ENCODE assay signal across 1 cellular context in genomic region chr5:180830253-180831138, GRCh38.
TF ChIP-seq lines count a peak whose summit lies in the region.

No MANE protein-coding gene starts in this region.

TF ChIP-seq in K562, 482 proteins besides CTCF, POLR2A, EP300 and RAD21 (continued from another document and continues in another):
- TF ChIP-seq ATF6 (CRISPR knock-in tag; IDR thresholded peaks at IDR 0.05) (no peak), SAP30 (IDR thresholded peaks at IDR 0.05; ENCODE audit: borderline replicate concordance, insufficient read depth, low read depth, low read length, poor library complexity, severe bottlenecking) (peak; percentile 27), FIP1L1 (IDR thresholded peaks at IDR 0.05; ENCODE audit: low read depth, low read length, poor library complexity, severe bottlenecking) (no peak), ZBTB11 (CRISPR knock-in tag; IDR thresholded peaks at IDR 0.05) (no peak), NR2C2 (CRISPR knock-in tag; IDR thresholded peaks at IDR 0.05) (peak; percentile 6; the same call in 1 of the 2 replicates), NR2C2 (tag; IDR thresholded peaks at IDR 0.05) (no peak), SP2 (IDR thresholded peaks at IDR 0.05; ENCODE audit: extremely low read depth, low read depth, low read length, poor library complexity, severe bottlenecking) (no peak), ZFP36 (IDR thresholded peaks at IDR 0.05; ENCODE audit: low read depth, low read length, partially characterized antibody) (peak; percentile 31), ZNF274 (IDR thresholded peaks at IDR 0.05; ENCODE audit: borderline replicate concordance, low read depth, low read length) (no peak), HDAC8 (tag; IDR thresholded peaks at IDR 0.05) (no peak), IRF2 (CRISPR knock-in tag; IDR thresholded peaks at IDR 0.05) (no peak), FOSL1 (tag; conservative IDR thresholded peaks at IDR 0.05) (0 out of 2 replicates have a peak, but pooled peaks have one; percentile 9), FOXP4 (CRISPR knock-in tag; IDR thresholded peaks at IDR 0.05; ENCODE audit: borderline replicate concordance) (no peak), VEZF1 (CRISPR knock-in tag; IDR thresholded peaks at IDR 0.05) (peak; percentile 69), ZNF175 (CRISPR knock-in tag; IDR thresholded peaks at IDR 0.05; ENCODE audit: low read depth) (no peak), ATF7 (IDR thresholded peaks at IDR 0.05) (peak; percentile 25; the same call in 1 of the 2 replicates), ELF2 (CRISPR knock-in tag; IDR thresholded peaks at IDR 0.05) (no peak), BMI1 (IDR thresholded peaks at IDR 0.05; ENCODE audit: low read length) (no peak), MECOM (CRISPR knock-in tag; IDR thresholded peaks at IDR 0.05) (no peak), ZNF316 (IDR thresholded peaks at IDR 0.05) (no peak), YY1 (IDR thresholded peaks at IDR 0.05; ENCODE audit: borderline replicate concordance in 1 of 3, control insufficient read depth in 1 of 3, extremely low read depth in 1 of 3, insufficient read depth in 3 of 3, insufficient read length in 1 of 3, insufficient replicate concordance in 2 of 3, low read depth in 1 of 3, low read length in 2 of 3) (no peak)
- TF ChIP-seq, protein P1, sequence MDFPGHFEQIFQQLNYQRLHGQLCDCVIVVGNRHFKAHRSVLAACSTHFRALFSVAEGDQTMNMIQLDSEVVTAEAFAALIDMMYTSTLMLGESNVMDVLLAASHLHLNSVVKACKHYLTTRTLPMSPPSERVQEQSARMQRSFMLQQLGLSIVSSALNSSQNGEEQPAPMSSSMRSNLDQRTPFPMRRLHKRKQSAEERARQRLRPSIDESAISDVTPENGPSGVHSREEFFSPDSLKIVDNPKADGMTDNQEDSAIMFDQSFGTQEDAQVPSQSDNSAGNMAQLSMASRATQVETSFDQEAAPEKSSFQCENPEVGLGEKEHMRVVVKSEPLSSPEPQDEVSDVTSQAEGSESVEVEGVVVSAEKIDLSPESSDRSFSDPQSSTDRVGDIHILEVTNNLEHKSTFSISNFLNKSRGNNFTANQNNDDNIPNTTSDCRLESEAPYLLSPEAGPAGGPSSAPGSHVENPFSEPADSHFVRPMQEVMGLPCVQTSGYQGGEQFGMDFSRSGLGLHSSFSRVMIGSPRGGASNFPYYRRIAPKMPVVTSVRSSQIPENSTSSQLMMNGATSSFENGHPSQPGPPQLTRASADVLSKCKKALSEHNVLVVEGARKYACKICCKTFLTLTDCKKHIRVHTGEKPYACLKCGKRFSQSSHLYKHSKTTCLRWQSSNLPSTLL (IDR thresholded peaks at IDR 0.05) = no peak
- TF ChIP-seq, protein P2, sequence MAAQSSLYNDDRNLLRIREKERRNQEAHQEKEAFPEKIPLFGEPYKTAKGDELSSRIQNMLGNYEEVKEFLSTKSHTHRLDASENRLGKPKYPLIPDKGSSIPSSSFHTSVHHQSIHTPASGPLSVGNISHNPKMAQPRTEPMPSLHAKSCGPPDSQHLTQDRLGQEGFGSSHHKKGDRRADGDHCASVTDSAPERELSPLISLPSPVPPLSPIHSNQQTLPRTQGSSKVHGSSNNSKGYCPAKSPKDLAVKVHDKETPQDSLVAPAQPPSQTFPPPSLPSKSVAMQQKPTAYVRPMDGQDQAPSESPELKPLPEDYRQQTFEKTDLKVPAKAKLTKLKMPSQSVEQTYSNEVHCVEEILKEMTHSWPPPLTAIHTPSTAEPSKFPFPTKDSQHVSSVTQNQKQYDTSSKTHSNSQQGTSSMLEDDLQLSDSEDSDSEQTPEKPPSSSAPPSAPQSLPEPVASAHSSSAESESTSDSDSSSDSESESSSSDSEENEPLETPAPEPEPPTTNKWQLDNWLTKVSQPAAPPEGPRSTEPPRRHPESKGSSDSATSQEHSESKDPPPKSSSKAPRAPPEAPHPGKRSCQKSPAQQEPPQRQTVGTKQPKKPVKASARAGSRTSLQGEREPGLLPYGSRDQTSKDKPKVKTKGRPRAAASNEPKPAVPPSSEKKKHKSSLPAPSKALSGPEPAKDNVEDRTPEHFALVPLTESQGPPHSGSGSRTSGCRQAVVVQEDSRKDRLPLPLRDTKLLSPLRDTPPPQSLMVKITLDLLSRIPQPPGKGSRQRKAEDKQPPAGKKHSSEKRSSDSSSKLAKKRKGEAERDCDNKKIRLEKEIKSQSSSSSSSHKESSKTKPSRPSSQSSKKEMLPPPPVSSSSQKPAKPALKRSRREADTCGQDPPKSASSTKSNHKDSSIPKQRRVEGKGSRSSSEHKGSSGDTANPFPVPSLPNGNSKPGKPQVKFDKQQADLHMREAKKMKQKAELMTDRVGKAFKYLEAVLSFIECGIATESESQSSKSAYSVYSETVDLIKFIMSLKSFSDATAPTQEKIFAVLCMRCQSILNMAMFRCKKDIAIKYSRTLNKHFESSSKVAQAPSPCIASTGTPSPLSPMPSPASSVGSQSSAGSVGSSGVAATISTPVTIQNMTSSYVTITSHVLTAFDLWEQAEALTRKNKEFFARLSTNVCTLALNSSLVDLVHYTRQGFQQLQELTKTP (IDR thresholded peaks at IDR 0.05; ENCODE audit: low read depth in 1 of 2, partially characterized antibody in 2 of 2) = no peak
- TF ChIP-seq, protein P3, sequence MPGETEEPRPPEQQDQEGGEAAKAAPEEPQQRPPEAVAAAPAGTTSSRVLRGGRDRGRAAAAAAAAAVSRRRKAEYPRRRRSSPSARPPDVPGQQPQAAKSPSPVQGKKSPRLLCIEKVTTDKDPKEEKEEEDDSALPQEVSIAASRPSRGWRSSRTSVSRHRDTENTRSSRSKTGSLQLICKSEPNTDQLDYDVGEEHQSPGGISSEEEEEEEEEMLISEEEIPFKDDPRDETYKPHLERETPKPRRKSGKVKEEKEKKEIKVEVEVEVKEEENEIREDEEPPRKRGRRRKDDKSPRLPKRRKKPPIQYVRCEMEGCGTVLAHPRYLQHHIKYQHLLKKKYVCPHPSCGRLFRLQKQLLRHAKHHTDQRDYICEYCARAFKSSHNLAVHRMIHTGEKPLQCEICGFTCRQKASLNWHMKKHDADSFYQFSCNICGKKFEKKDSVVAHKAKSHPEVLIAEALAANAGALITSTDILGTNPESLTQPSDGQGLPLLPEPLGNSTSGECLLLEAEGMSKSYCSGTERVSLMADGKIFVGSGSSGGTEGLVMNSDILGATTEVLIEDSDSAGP (CRISPR knock-in tag; IDR thresholded peaks at IDR 0.05) = peak; percentile 88
